In the genomic region with DNA sequence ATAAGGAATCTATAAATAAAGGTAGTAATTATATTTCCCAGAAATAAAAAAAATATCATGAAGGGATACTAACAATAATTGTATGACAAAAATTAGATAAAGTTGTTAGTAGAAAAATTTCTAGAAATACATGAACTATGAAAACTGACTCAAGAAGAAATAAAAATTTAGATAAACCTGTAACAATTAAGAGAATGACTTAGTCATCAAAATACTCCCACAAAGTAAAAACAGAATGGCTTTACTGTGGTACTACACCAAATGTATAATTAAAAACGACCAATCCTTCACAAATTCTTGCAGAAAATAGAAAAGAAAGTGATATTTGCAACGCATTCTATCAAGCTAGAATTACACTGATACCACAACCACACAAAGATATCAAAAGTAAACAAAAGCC, we compare ENCODE assay signal across 33 cellular contexts.
DNase-seq lines count a peak whose midpoint lies in the region; ATAC-seq, FAIRE-seq and TF ChIP-seq lines count a peak whose summit lies in the region.
"Had no signal": no experiment of that assay in that cellular context is flagged by ENCODE, and none has a peak within 500 bp of the region (broad histone marks: within the 10 kb centered on the region; RNA-seq: fewer than 3 reads in every experiment).

No MANE protein-coding gene starts in this region.

- no peaks in the 10 kb centered on the region; a peak in 1 of 5 replicates for H3K27me3 ChIP-seq in HepG2 (ENCODE audit: control insufficient read depth in 1 of 2, insufficient read depth in 2 of 2, low read length in 2 of 2)
- no peaks in the 10 kb centered on the region for H3K27me3 ChIP-seq in right lobe of liver
- no peaks in the 10 kb centered on the region for H3K27me3 ChIP-seq in K562 (ENCODE audit: control insufficient read depth in 2 of 2, insufficient read depth in 2 of 2, low read length in 2 of 2)
- H3K27me3 ChIP-seq: BE2C; BLaER1; BLaER1 treated with 17β-estradiol and CSF1 and Interleukin-3, amounts not matched to agents 10 nM and 100 nM had no signal

- CTCF ChIA-PET in HepG2 (lab: Yijun Ruan, JAX; ENCODE audit: low intra/inter-chr PET ratio, low total read pairs), result no interaction called here
- CTCF ChIA-PET in K562 (lab: Yijun Ruan, JAX; ENCODE audit: low intra/inter-chr PET ratio), result interaction anchor here (0.9 kb wide), 1 partner anchor 176 kb away, joined by 4 read pairs; no protein-coding TSS in a partner anchor

- no peaks in the 10 kb centered on the region for H3K9me3 ChIP-seq in HepG2 (ENCODE audit: low read length)
- H3K9me3 ChIP-seq in right lobe of liver, result no peaks in the 10 kb centered on the region
- H3K9me3 ChIP-seq in K562 (replicated peaks; ENCODE audit: control insufficient read depth, insufficient read depth, low read depth, low read length), result peaks cover 6% of the 10 kb centered on the region
- H3K9me3 ChIP-seq: A549, BE2C had no signal

- H3K27ac ChIP-seq in HepG2 (ENCODE audit: extremely low read length, insufficient read depth, low read length) (no peak overlapping the region), right lobe of liver (no peak overlapping the region), K562 (ENCODE audit: extremely low read depth, low read depth, low read length) (no peak overlapping the region), caudate nucleus (ENCODE audit: low read depth, low read length) (no peak overlapping the region)
- H3K27ac ChIP-seq: 22Rv1; A549; BLaER1; BLaER1 treated with 17β-estradiol and CSF1 and Interleukin-3, amounts not matched to agents 10 nM and 100 nM; C4-2B had no signal

- DNase-seq in HepG2 (ENCODE audit: low spot score) (no peak), right lobe of liver (no peak), K562 (ENCODE audit: extremely low read depth in 1 of 4, low spot score in 3 of 4) (no peak), germinal center (ENCODE audit: low spot score) (no peak), caudate nucleus (lab: John Stamatoyannopoulos, UW) (no peak)
- DNase-seq: 8988T; ACHN; AML-193; BE2C; C1 segment of cervical spinal cord; Caco-2; Calu3; CD4-positive, alpha-beta memory T cell; CD4-positive, alpha-beta T cell; CD4-positive, CD25-positive, alpha-beta regulatory T cell; CD8-positive, alpha-beta memory T cell; CD8-positive, alpha-beta T cell; COR-L47; DMS 273 treated with DMSO at 0.1 percent for 48 hours; DMS153; DMS53; DMS79; DMS79 treated with DMSO at 0.1 percent for 48 hours; DND-41; EL had no signal

- H3K4me3 ChIP-seq in HepG2 (replicated peaks in 1 of 3; ENCODE audit: insufficient read depth in 1 of 3, low read depth in 2 of 3, low read length in 3 of 3) (no peak overlapping the region), right lobe of liver (no peak overlapping the region), K562 (no peak overlapping the region)
- H3K4me3 ChIP-seq: A549; BLaER1; BLaER1 treated with 17β-estradiol and CSF1 and Interleukin-3, amounts not matched to agents 10 nM and 100 nM had no signal

- no peak for ATAC-seq in HepG2
- ATAC-seq in right lobe of liver, result no peak
- no peak for ATAC-seq in K562
- ATAC-seq: A549; CD8-positive, alpha-beta T cell had no signal

- FAIRE-seq in HepG2 (lab: Jason Lieb, UNC) (no peak), TTC549 (lab: Jason Lieb, UNC) (peak; percentile 15), K562 (lab: Jason Lieb, UNC) (no peak)
- FAIRE-seq: A204.1, A549, D721Med had no signal

- H2AFZ ChIP-seq in HepG2 (ENCODE audit: low read length) (no peak overlapping the region), K562 (ENCODE audit: low read depth, low read length) (no peak overlapping the region)

- TF ChIP-seq EP300 in HepG2 (IDR thresholded peaks at IDR 0.05; ENCODE audit: low read depth in 2 of 2, low read length in 2 of 2) (no peak), HepG2 (CRISPR knock-in tag; IDR thresholded peaks at IDR 0.05; ENCODE audit: borderline replicate concordance) (no peak), K562 (IDR thresholded peaks at IDR 0.05; ENCODE audit: low read length) (no peak)

- H3K4me1 ChIP-seq in HepG2 (ENCODE audit: insufficient read depth, low read length) (no peaks in the 10 kb centered on the region), right lobe of liver (peaks cover 0 to 23% (median 7%) of the 10 kb centered on the region in 4 donors), K562 (replicated peaks in 1 of 2; ENCODE audit: control insufficient read depth in 2 of 2, insufficient read depth in 2 of 2, low read length in 2 of 2) (peaks cover 10 to 21% of the 10 kb centered on the region in 2 experiments; a peak in 4 of 5 replicates)
- H3K4me1 ChIP-seq: A549, BE2C, BLaER1, Caco-2 had no signal

- no TSS peak for BruUV-seq in HepG2 (replicated peaks; lab: Mats Ljungman, UMichigan)
- no TSS peak for BruUV-seq in K562 (replicated peaks; lab: Mats Ljungman, UMichigan)

- intact Hi-C loops in HepG2 (cut with micrococcal nuclease; ENCODE audit: unreplicated experiment) (no loop called here), right lobe of liver (cut with DNase I) (no loop called here), K562 (cut with micrococcal nuclease) (loop anchor here (5.0 kb wide), 2 partner anchors 33 to 53 kb away; no protein-coding TSS in a partner anchor)

- in situ Hi-C loops in HepG2 (cut with HindIII; ENCODE audit: extremely low pct_ligation_motif_present, low pct_unique_long_range_greater_than_20kb) (no loop called here), K562 (cut with MboI) (loop anchor here (5.0 kb wide), 1 partner anchor 178 kb away; no protein-coding TSS in a partner anchor)

- POLR2A ChIA-PET in HepG2 (lab: Yijun Ruan, JAX) (no interaction called here), K562 (lab: Yijun Ruan, JAX) (interaction anchor here (1.2 kb wide), 1 partner anchor 12 kb away, joined by 3 read pairs; no protein-coding TSS in a partner anchor)

- H3K36me3 ChIP-seq in HepG2 (replicated peaks in 1 of 2; ENCODE audit: control insufficient read depth in 1 of 2, insufficient read depth in 2 of 2, low read length in 2 of 2), result no peaks in the 10 kb centered on the region
- no peaks in the 10 kb centered on the region for H3K36me3 ChIP-seq in right lobe of liver
- no peaks in the 10 kb centered on the region for H3K36me3 ChIP-seq in K562 (ENCODE audit: control insufficient read depth, insufficient read depth, low read length)
- H3K36me3 ChIP-seq: BE2C; BLaER1; BLaER1 treated with 17β-estradiol and CSF1 and Interleukin-3, amounts not matched to agents 10 nM and 100 nM had no signal

- H3K9ac ChIP-seq in HepG2 (ENCODE audit: insufficient read depth, low read depth, low read length) (no peak overlapping the region), K562 (ENCODE audit: insufficient read depth in 1 of 2, low read depth in 2 of 2, low read length in 2 of 2) (no peak overlapping the region)
- H3K9ac ChIP-seq: BLaER1; BLaER1 treated with 17β-estradiol and CSF1 and Interleukin-3, amounts not matched to agents 10 nM and 100 nM had no signal

- TF ChIP-seq POLR2A in HepG2 (IDR thresholded peaks at IDR 0.05; ENCODE audit: insufficient read depth in 1 of 2, low read depth in 2 of 2, low read length in 2 of 2) (no peak), right lobe of liver (IDR thresholded peaks at IDR 0.05) (no peak), K562 (conservative IDR thresholded peaks at IDR 0.05) (no peak)

- H3K79me2 ChIP-seq in HepG2 (ENCODE audit: insufficient read depth, low read length), result no peaks in the 10 kb centered on the region
- H3K79me2 ChIP-seq in K562 (ENCODE audit: control insufficient read depth, insufficient read depth, low read length), result no peaks in the 10 kb centered on the region

- WGBS in HepG2 (ENCODE audit: low lambda C conversion rate), result 3% methylated on average over 2 of the region's 2 CpGs
- 54% methylated on average over 2 of the region's 2 CpGs for WGBS in right lobe of liver (ENCODE audit: insufficient coverage, low coverage, low lambda C conversion rate, missing lambda C conversion rate)
- 25% methylated on average over 2 of the region's 2 CpGs for WGBS in K562 (ENCODE audit: insufficient coverage, low coverage, missing lambda C conversion rate)

- no peak overlapping the region for H3K4me2 ChIP-seq in HepG2 (ENCODE audit: low read depth, low read length)
- no peak overlapping the region for H3K4me2 ChIP-seq in K562 (ENCODE audit: insufficient read depth, low read length)
- H3K4me2 ChIP-seq: A549; BLaER1; BLaER1 treated with 17β-estradiol and CSF1 and Interleukin-3, amounts not matched to agents 10 nM and 100 nM had no signal

- TF ChIP-seq RAD21 in HepG2 (CRISPR knock-in tag; IDR thresholded peaks at IDR 0.05) (no peak), K562 (CRISPR knock-in tag; conservative IDR thresholded peaks at IDR 0.05 in 1 of 2, IDR thresholded peaks at IDR 0.05 in 1 of 2) (no peak)

- TF ChIP-seq CTCF in HepG2 (CRISPR knock-in tag; IDR thresholded peaks at IDR 0.05), result no peak
- TF ChIP-seq CTCF in right lobe of liver (IDR thresholded peaks at IDR 0.05), result no peak
- no peak for TF ChIP-seq CTCF in K562 (IDR thresholded peaks at IDR 0.05 in 2 of 3, conservative IDR thresholded peaks at IDR 0.05 in 1 of 3; ENCODE audit: insufficient read depth in 2 of 3, low read depth in 1 of 3, low read length in 3 of 3)

- H4K20me1 ChIP-seq in HepG2 (ENCODE audit: insufficient read depth, low read length), result no peaks in the 10 kb centered on the region
- no peaks in the 10 kb centered on the region for H4K20me1 ChIP-seq in K562 (replicated peaks; ENCODE audit: control insufficient read depth, insufficient read depth, low read length)
- H4K20me1 ChIP-seq: BLaER1; BLaER1 treated with 17β-estradiol and CSF1 and Interleukin-3, amounts not matched to agents 10 nM and 100 nM had no signal

- no peaks in the 10 kb centered on the region for H3K9me1 ChIP-seq in K562 (ENCODE audit: control insufficient read depth, insufficient read depth, low read length)

TF ChIP-seq in HepG2, 621 proteins besides CTCF, POLR2A, EP300 and RAD21 (continues in another document):
- peak in 1 of 2 experiments; percentile 27; a peak in 1 of 4 replicates for TF ChIP-seq MAFK (conservative IDR thresholded peaks at IDR 0.05 in 1 of 2, IDR thresholded peaks at IDR 0.05 in 1 of 2; ENCODE audit: low read length in 2 of 2)
- peak; percentile 3; the same call in 1 of the 2 replicates for TF ChIP-seq MAFF (IDR thresholded peaks at IDR 0.05; ENCODE audit: low read depth, low read length)

TF ChIP-seq in K562, 482 proteins besides CTCF, POLR2A, EP300 and RAD21:
- TF ChIP-seq MAFG (tag; conservative IDR thresholded peaks at IDR 0.05), result 0 out of 2 replicates have a peak, but pooled peaks have one; percentile 11
- no peak for TF ChIP-seq NR4A1 (CRISPR knock-in tag; IDR thresholded peaks at IDR 0.05)
- TF ChIP-seq NR4A1 (tag; IDR thresholded peaks at IDR 0.05), result no peak
- no peak for TF ChIP-seq ASH1L (IDR thresholded peaks at IDR 0.05; ENCODE audit: borderline replicate concordance, low read depth, partially characterized antibody)
- no peak for TF ChIP-seq TAF1 (IDR thresholded peaks at IDR 0.05; ENCODE audit: control insufficient read depth, extremely low read depth, insufficient read depth, low read length, severe bottlenecking)
- peak; percentile 82 for TF ChIP-seq ZNF316 (IDR thresholded peaks at IDR 0.05)
- TF ChIP-seq WHSC1 (IDR thresholded peaks at IDR 0.05; ENCODE audit: low read length), result no peak
- peak; percentile 61; the same call in 1 of the 2 replicates for TF ChIP-seq C11orf30 (IDR thresholded peaks at IDR 0.05; ENCODE audit: low read depth)
TF ChIP-seq in K562: peak in this region for 3.
